ENCODE assay signal across 1 cellular context in the genomic region with DNA sequence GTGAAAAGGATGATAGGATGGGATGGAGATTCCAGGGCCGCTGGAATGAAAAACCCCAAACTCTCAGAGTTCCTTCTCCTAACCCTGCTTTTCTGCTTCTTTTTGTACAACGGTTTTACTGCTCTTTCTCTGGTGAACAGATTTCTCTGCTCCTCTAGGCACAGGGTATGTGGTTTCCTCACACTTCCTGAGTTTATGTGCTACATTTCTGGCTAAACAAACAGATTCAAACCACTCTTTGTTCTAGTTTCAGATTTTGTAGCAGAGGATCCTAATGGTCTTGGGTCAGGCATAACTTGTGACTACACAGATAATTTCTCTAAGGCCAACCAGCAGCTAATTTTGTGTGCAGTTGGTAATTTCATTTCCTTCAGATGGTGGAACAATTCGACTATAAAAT.
TF ChIP-seq lines count a peak whose summit lies in the region.

No MANE protein-coding gene starts in this region.

TF ChIP-seq in GM12878, 131 proteins besides CTCF, POLR2A, EP300 and RAD21:
- TF ChIP-seq ELK1 (IDR thresholded peaks at IDR 0.05; ENCODE audit: low read depth, low read length) = no peak
- TF ChIP-seq FOXM1 (IDR thresholded peaks at IDR 0.05; ENCODE audit: low read depth, low read length) = no peak
- no peak for TF ChIP-seq RBBP5 (conservative IDR thresholded peaks at IDR 0.05)
- TF ChIP-seq, protein P1, sequence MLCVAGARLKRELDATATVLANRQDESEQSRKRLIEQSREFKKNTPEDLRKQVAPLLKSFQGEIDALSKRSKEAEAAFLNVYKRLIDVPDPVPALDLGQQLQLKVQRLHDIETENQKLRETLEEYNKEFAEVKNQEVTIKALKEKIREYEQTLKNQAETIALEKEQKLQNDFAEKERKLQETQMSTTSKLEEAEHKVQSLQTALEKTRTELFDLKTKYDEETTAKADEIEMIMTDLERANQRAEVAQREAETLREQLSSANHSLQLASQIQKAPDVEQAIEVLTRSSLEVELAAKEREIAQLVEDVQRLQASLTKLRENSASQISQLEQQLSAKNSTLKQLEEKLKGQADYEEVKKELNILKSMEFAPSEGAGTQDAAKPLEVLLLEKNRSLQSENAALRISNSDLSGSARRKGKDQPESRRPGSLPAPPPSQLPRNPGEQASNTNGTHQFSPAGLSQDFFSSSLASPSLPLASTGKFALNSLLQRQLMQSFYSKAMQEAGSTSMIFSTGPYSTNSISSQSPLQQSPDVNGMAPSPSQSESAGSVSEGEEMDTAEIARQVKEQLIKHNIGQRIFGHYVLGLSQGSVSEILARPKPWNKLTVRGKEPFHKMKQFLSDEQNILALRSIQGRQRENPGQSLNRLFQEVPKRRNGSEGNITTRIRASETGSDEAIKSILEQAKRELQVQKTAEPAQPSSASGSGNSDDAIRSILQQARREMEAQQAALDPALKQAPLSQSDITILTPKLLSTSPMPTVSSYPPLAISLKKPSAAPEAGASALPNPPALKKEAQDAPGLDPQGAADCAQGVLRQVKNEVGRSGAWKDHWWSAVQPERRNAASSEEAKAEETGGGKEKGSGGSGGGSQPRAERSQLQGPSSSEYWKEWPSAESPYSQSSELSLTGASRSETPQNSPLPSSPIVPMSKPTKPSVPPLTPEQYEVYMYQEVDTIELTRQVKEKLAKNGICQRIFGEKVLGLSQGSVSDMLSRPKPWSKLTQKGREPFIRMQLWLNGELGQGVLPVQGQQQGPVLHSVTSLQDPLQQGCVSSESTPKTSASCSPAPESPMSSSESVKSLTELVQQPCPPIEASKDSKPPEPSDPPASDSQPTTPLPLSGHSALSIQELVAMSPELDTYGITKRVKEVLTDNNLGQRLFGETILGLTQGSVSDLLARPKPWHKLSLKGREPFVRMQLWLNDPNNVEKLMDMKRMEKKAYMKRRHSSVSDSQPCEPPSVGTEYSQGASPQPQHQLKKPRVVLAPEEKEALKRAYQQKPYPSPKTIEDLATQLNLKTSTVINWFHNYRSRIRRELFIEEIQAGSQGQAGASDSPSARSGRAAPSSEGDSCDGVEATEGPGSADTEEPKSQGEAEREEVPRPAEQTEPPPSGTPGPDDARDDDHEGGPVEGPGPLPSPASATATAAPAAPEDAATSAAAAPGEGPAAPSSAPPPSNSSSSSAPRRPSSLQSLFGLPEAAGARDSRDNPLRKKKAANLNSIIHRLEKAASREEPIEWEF (IDR thresholded peaks at IDR 0.05; ENCODE audit: insufficient replicate concordance, low read depth, low read length) = no peak
- no peak for TF ChIP-seq MYB (IDR thresholded peaks at IDR 0.05; ENCODE audit: borderline replicate concordance, low read depth, low read length)
- TF ChIP-seq, protein P2, sequence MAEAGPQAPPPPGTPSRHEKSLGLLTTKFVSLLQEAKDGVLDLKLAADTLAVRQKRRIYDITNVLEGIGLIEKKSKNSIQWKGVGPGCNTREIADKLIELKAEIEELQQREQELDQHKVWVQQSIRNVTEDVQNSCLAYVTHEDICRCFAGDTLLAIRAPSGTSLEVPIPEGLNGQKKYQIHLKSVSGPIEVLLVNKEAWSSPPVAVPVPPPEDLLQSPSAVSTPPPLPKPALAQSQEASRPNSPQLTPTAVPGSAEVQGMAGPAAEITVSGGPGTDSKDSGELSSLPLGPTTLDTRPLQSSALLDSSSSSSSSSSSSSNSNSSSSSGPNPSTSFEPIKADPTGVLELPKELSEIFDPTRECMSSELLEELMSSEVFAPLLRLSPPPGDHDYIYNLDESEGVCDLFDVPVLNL (IDR thresholded peaks at IDR 0.05; ENCODE audit: low read depth, low read length) = no peak
- no peak for TF ChIP-seq RFX5 (IDR thresholded peaks at IDR 0.05; ENCODE audit: low read depth, low read length)
- no peak for TF ChIP-seq NRF1 (conservative IDR thresholded peaks at IDR 0.05; ENCODE audit: low read depth, low read length)
- TF ChIP-seq RAD51 (IDR thresholded peaks at IDR 0.05) = no peak
- TF ChIP-seq IKZF2 (IDR thresholded peaks at IDR 0.05) = no peak
